ENCODE assay signal across 34 cellular contexts in genomic region chr9:70559102-70559501, GRCh38.
"Had no signal": no experiment of that assay in that cellular context is flagged by ENCODE, and none has a peak within 500 bp of the region (broad histone marks: within the 10 kb centered on the region; RNA-seq: fewer than 3 reads in every experiment).

No MANE protein-coding gene starts in this region.

- H3K36me3 ChIP-seq: MG63 had no signal

- H3K4me3 ChIP-seq: MG63 had no signal

- H3K27ac ChIP-seq: KMS-11 had no signal

- H3K9me3 ChIP-seq: MG63 had no signal

- H3K27me3 ChIP-seq: MG63 had no signal

- H3K9ac ChIP-seq: KMS-11 had no signal

- H3K4me2 ChIP-seq: KMS-11 had no signal

- DNase-seq: Karpas-422, Kasumi-1, KG1, MG63, MM.1S, MV-4-11, NCI-H1048, NCI-H1092, NCI-H1092 treated with DMSO at 0.1 percent for 48 hours, NCI-H1105, NCI-H1105 treated with DMSO at 0.1 percent for 48 hours, NCI-H1417, NCI-H1417 treated with DMSO at 0.1 percent for 48 hours, NCI-H1436, NCI-H1436 treated with DMSO at 0.1 percent for 48 hours, NCI-H146, NCI-H1694, NCI-H1694 treated with DMSO at 0.1 percent for 48 hours, NCI-H187, NCI-H187 treated with DMSO at 0.1 percent for 48 hours, NCI-H1930, NCI-H2029, NCI-H2029 treated with DMSO at 0.1 percent for 48 hours, NCI-H2081, NCI-H2081 treated with DMSO at 0.1 percent for 48 hours, NCI-H2107, NCI-H2171, NCI-H2171 treated with DMSO at 0.1 percent for 48 hours, NCI-H2227 treated with DMSO at 0.1 percent for 48 hours, NCI-H226, NCI-H345, NCI-H446, NCI-H446 treated with DMSO at 0.1 percent for 48 hours had no signal
